18 cellular contexts compared by ENCODE assay signal in genomic region chr22:48483764-48484528, GRCh38.
A peak's percentile ranks its signal among the peaks of the same experiment; 100 is the strongest.
DNase-seq lines count a peak whose midpoint lies in the region; ATAC-seq and TF ChIP-seq lines count a peak whose summit lies in the region.
"Had no signal": no experiment of that assay in that cellular context is flagged by ENCODE, and none has a peak within 500 bp of the region (broad histone marks: within the 10 kb centered on the region; RNA-seq: fewer than 3 reads in every experiment).

No MANE protein-coding gene starts in this region.

- H3K36me3 ChIP-seq in mesendoderm (ENCODE audit: control insufficient read depth, insufficient read depth, low read length) (no peaks in the 10 kb centered on the region), testis (ENCODE audit: low read depth, missing control alignments) (no peaks in the 10 kb centered on the region)

- no peaks in the 10 kb centered on the region for H3K9me3 ChIP-seq in testis

- H2BK120ac ChIP-seq in mesendoderm (ENCODE audit: low read depth, low read length) = no peak overlapping the region

- no peak overlapping the region for H3K4me2 ChIP-seq in mesendoderm (ENCODE audit: low read length)

- H3K9ac ChIP-seq in mesendoderm (ENCODE audit: low read length) = no peak overlapping the region

- no peak for TF ChIP-seq POLR2A in testis (IDR thresholded peaks at IDR 0.05)

- H4K5ac ChIP-seq in mesendoderm (ENCODE audit: low read length) = no peak overlapping the region

- no CpG with 5 or more reads among the region's 12 CpGs for WGBS in mesendoderm (ENCODE audit: extremely low coverage, insufficient coverage, low lambda C conversion rate)
- 64 to 65% methylated on average over 12 of the region's 12 CpGs for WGBS in testis, 2 donors

- no peak for ATAC-seq in HG03457 (IDR thresholded peaks at IDR 0.05; ENCODE audit: unreplicated experiment)
- ATAC-seq in HG03521 (IDR thresholded peaks at IDR 0.05; ENCODE audit: unreplicated experiment) = no peak
- ATAC-seq: CD8-positive, alpha-beta T cell; HepG2 had no signal

- no peak overlapping the region for H2BK15ac ChIP-seq in mesendoderm (replicated peaks; ENCODE audit: low read depth)

- peak overlapping the region; percentile 14 for H3K27ac ChIP-seq in caudate nucleus (ENCODE audit: low read depth, low read length)
- no peak overlapping the region for H3K27ac ChIP-seq in mesendoderm (ENCODE audit: low read depth, low read length)
- no peak overlapping the region for H3K27ac ChIP-seq in testis
- H3K27ac ChIP-seq: 22Rv1 had no signal

- no peak overlapping the region for H3K23ac ChIP-seq in mesendoderm (ENCODE audit: low read length)

- H3K56ac ChIP-seq in mesendoderm (ENCODE audit: low read length) = no peak overlapping the region

- H2BK5ac ChIP-seq in mesendoderm (ENCODE audit: low read length) = no peak overlapping the region

- TF ChIP-seq CTCF in testis (IDR thresholded peaks at IDR 0.05) (no peak), GM10266 (IDR thresholded peaks at IDR 0.05; ENCODE audit: control insufficient read depth, insufficient read depth, low read depth, missing control alignments) (no peak)

- H4K8ac ChIP-seq in mesendoderm (ENCODE audit: low read depth, low read length) = no peak overlapping the region

- H3K27me3 ChIP-seq in mesendoderm (ENCODE audit: insufficient read depth, low read length, poor library complexity) (no peaks in the 10 kb centered on the region), testis (no peaks in the 10 kb centered on the region)

- H3K4me1 ChIP-seq in mesendoderm (ENCODE audit: control insufficient read depth, low read depth, low read length) (no peaks in the 10 kb centered on the region), testis (no peaks in the 10 kb centered on the region)

- no peaks in the 10 kb centered on the region for H3K79me1 ChIP-seq in mesendoderm (ENCODE audit: low read length)

- H3K18ac ChIP-seq in mesendoderm (ENCODE audit: low read length) = no peak overlapping the region

- DNase-seq in activated CD8-positive, alpha-beta memory T cell treated with anti-CD3 and anti-CD28 coated beads, Interleukin-2, amount 50 U/mL, for 48 hours = peak; percentile 13
- no peak for DNase-seq in activated CD8-positive, alpha-beta memory T cell treated with anti-CD3 and anti-CD28 coated beads, Interleukin-2, amount 50 U/mL, for 4 hours
- DNase-seq in caudate nucleus (lab: John Stamatoyannopoulos, UW) (no peak), mesendoderm (peak; percentile 51), testis (peak; percentile 38), GM10266 (ENCODE audit: extremely low spot score) (no peak)
- DNase-seq: CD8-positive, alpha-beta T cell; HCEC 1CT; KG1; NCI-H1436 treated with DMSO at 0.1 percent for 48 hours; NCI-H2029 treated with DMSO at 0.1 percent for 48 hours; NCI-H2171 treated with DMSO at 0.1 percent for 48 hours; NCI-H446 treated with DMSO at 0.1 percent for 48 hours; NK-92 treated with Interleukin-12 subunit alpha and Interleukin-12 subunit beta, amount 100 ng/mL, for 24 hours had no signal

- H3K79me2 ChIP-seq in mesendoderm (ENCODE audit: control insufficient read depth, insufficient read depth, low read length) = no peaks in the 10 kb centered on the region

- H3K4me3 ChIP-seq in mesendoderm (ENCODE audit: low read length) (no peak overlapping the region), testis (no peak overlapping the region)

- intact Hi-C loops in testis (cut with DNase I; ENCODE audit: low total_unique reads) = no loop called here

- H3K4ac ChIP-seq in mesendoderm (ENCODE audit: low read depth, low read length) = no peak overlapping the region

- H2AK5ac ChIP-seq in mesendoderm (ENCODE audit: low read length) = no peak overlapping the region

Comparison
In these comparisons a context has a peak if more than half of its experiments do, and no peak if none do; other contexts are left out.
1. DNase-seq: peak in activated CD8-positive, alpha-beta memory T cell treated with anti-CD3 and anti-CD28 coated beads, Interleukin-2, amount 50 U/mL, for 48 hours (single experiment), mesendoderm (single experiment) and testis (single experiment); none in activated CD8-positive, alpha-beta memory T cell treated with anti-CD3 and anti-CD28 coated beads, Interleukin-2, amount 50 U/mL, for 4 hours (single experiment), caudate nucleus (0 of 61) and GM10266 (single experiment).